In genomic region chr16:13269905-13270528, GRCh38 we compare ENCODE assay signal across 1 cellular context.
TF ChIP-seq lines count a peak whose summit lies in the region.

No MANE protein-coding gene starts in this region.

TF ChIP-seq in HepG2, 621 proteins besides CTCF, POLR2A, EP300 and RAD21 (continued from another document and continues in another):
- TF ChIP-seq MNT (IDR thresholded peaks at IDR 0.05): no peak
- no peak for TF ChIP-seq PRPF4 (IDR thresholded peaks at IDR 0.05; ENCODE audit: low read depth, low read length, poor library complexity, severe bottlenecking)
- no peak for TF ChIP-seq E2F5 (CRISPR knock-in tag; conservative IDR thresholded peaks at IDR 0.05)
- TF ChIP-seq ZNF674 (CRISPR knock-in tag; IDR thresholded peaks at IDR 0.05; ENCODE audit: low read depth): no peak
- TF ChIP-seq ZNF672 (CRISPR knock-in tag; IDR thresholded peaks at IDR 0.05): no peak
- no peak for TF ChIP-seq PAWR (CRISPR knock-in tag; IDR thresholded peaks at IDR 0.05; ENCODE audit: borderline replicate concordance)
- peak; percentile 61 for TF ChIP-seq NFYB (CRISPR knock-in tag; IDR thresholded peaks at IDR 0.05)
- no peak; the same call in 1 of the 2 replicates for TF ChIP-seq ZNF83 (CRISPR knock-in tag; IDR thresholded peaks at IDR 0.05; ENCODE audit: borderline replicate concordance)
- TF ChIP-seq CERS6 (CRISPR knock-in tag; IDR thresholded peaks at IDR 0.05): no peak
- TF ChIP-seq CAMTA2 (CRISPR knock-in tag; IDR thresholded peaks at IDR 0.05; ENCODE audit: borderline replicate concordance): no peak
- TF ChIP-seq SP140L (CRISPR knock-in tag; IDR thresholded peaks at IDR 0.05; ENCODE audit: borderline replicate concordance): no peak
- peak; percentile 100 for TF ChIP-seq ZMYM4 (CRISPR knock-in tag; IDR thresholded peaks at IDR 0.05)
- peak; percentile 83; the same call in 1 of the 2 replicates for TF ChIP-seq SMAD1 (CRISPR knock-in tag; IDR thresholded peaks at IDR 0.05; ENCODE audit: borderline replicate concordance, low read depth)
- peak; percentile 50; the same call in 1 of the 2 replicates for TF ChIP-seq ZNF263 (CRISPR knock-in tag; IDR thresholded peaks at IDR 0.05)
- TF ChIP-seq MYPOP (CRISPR knock-in tag; IDR thresholded peaks at IDR 0.05): peak; percentile 85
- peak; percentile 99 for TF ChIP-seq TARDBP (CRISPR knock-in tag; IDR thresholded peaks at IDR 0.05)
- TF ChIP-seq KAT7 (CRISPR knock-in tag; IDR thresholded peaks at IDR 0.05; ENCODE audit: borderline replicate concordance): no peak
- TF ChIP-seq ZNF563 (CRISPR knock-in tag; IDR thresholded peaks at IDR 0.05): peak; percentile 99
- no peak; the same call in 1 of the 2 replicates for TF ChIP-seq THYN1 (CRISPR knock-in tag; IDR thresholded peaks at IDR 0.05; ENCODE audit: borderline replicate concordance, low read depth)
- no peak for TF ChIP-seq PTBP1 (IDR thresholded peaks at IDR 0.05; ENCODE audit: low read depth, low read length, poor library complexity, severe bottlenecking)
- TF ChIP-seq RBM39 (IDR thresholded peaks at IDR 0.05; ENCODE audit: low read depth, low read length, poor library complexity, severe bottlenecking): no peak
- TF ChIP-seq ZNF775 (CRISPR knock-in tag; IDR thresholded peaks at IDR 0.05; ENCODE audit: borderline replicate concordance): no peak; the same call in 1 of the 2 replicates
- no peak for TF ChIP-seq ZFP62 (CRISPR knock-in tag; IDR thresholded peaks at IDR 0.05)
- TF ChIP-seq HOXD1 (CRISPR knock-in tag; IDR thresholded peaks at IDR 0.05): no peak
- peak; percentile 94 for TF ChIP-seq ZNF501 (CRISPR knock-in tag; IDR thresholded peaks at IDR 0.05)
- TF ChIP-seq ZNF703 (CRISPR knock-in tag; IDR thresholded peaks at IDR 0.05; ENCODE audit: borderline replicate concordance): no peak
- TF ChIP-seq DDIT3 (CRISPR knock-in tag; IDR thresholded peaks at IDR 0.05): no peak
- TF ChIP-seq ZNF30 (CRISPR knock-in tag; IDR thresholded peaks at IDR 0.05): no peak
- no peak for TF ChIP-seq GABPA (IDR thresholded peaks at IDR 0.05; ENCODE audit: low read depth, low read length)
- TF ChIP-seq GABPA (CRISPR knock-in tag; IDR thresholded peaks at IDR 0.05; ENCODE audit: low read depth): peak; percentile 33; the same call in 1 of the 2 replicates
- no peak for TF ChIP-seq HDAC6 (IDR thresholded peaks at IDR 0.05; ENCODE audit: low read depth, low read length)
- TF ChIP-seq JUN (CRISPR knock-in tag; IDR thresholded peaks at IDR 0.05): peak; percentile 90
- 0 out of 2 replicates have a peak, but pooled peaks have one; percentile 51 for TF ChIP-seq THAP9 (CRISPR knock-in tag; IDR thresholded peaks at IDR 0.05; ENCODE audit: borderline replicate concordance)
- no peak; the same call in 1 of the 2 replicates for TF ChIP-seq ZNF225 (CRISPR knock-in tag; IDR thresholded peaks at IDR 0.05)
- TF ChIP-seq SYNCRIP (IDR thresholded peaks at IDR 0.05; ENCODE audit: insufficient read depth, low read depth, low read length): no peak
- TF ChIP-seq NR2F6 (IDR thresholded peaks at IDR 0.05): peak; percentile 90
- peak; percentile 94 for TF ChIP-seq NR2F6 (CRISPR knock-in tag; IDR thresholded peaks at IDR 0.05)
- TF ChIP-seq BRD4 (CRISPR knock-in tag; IDR thresholded peaks at IDR 0.05): peak; percentile 78; the same call in 1 of the 2 replicates
- peak; percentile 94 for TF ChIP-seq TEAD3 (CRISPR knock-in tag; optimal IDR thresholded peaks at IDR 0.05; ENCODE audit: borderline replicate concordance)
- TF ChIP-seq ZNF296 (CRISPR knock-in tag; conservative IDR thresholded peaks at IDR 0.05): no peak
- peak; percentile 97 for TF ChIP-seq ZNF609 (CRISPR knock-in tag; IDR thresholded peaks at IDR 0.05; ENCODE audit: borderline replicate concordance)
- no peak for TF ChIP-seq ATM (IDR thresholded peaks at IDR 0.05; ENCODE audit: borderline replicate concordance)
- peak; percentile 29 for TF ChIP-seq CCAR2 (optimal IDR thresholded peaks at IDR 0.05; ENCODE audit: low read depth, low read length)
- no peak for TF ChIP-seq ARID2 (CRISPR knock-in tag; IDR thresholded peaks at IDR 0.05; ENCODE audit: borderline replicate concordance)
- no peak for TF ChIP-seq ZC3H4 (CRISPR knock-in tag; IDR thresholded peaks at IDR 0.05; ENCODE audit: borderline replicate concordance)
- TF ChIP-seq ZBTB25 (CRISPR knock-in tag; IDR thresholded peaks at IDR 0.05): peak; percentile 82
- peak; percentile 99 for TF ChIP-seq ZNF331 (CRISPR knock-in tag; IDR thresholded peaks at IDR 0.05)
- TF ChIP-seq NR3C1 (CRISPR knock-in tag; IDR thresholded peaks at IDR 0.05): no peak
- TF ChIP-seq ZNF260 (CRISPR knock-in tag; IDR thresholded peaks at IDR 0.05; ENCODE audit: borderline replicate concordance, low read depth): 0 out of 2 replicates have a peak, but pooled peaks have one; percentile 24
- peak; percentile 89 for TF ChIP-seq SP4 (CRISPR knock-in tag; IDR thresholded peaks at IDR 0.05)
- peak; percentile 96 for TF ChIP-seq MED1 (CRISPR knock-in tag; IDR thresholded peaks at IDR 0.05)
- peak; percentile 94 for TF ChIP-seq ATF2 (CRISPR knock-in tag; IDR thresholded peaks at IDR 0.05)
- no peak for TF ChIP-seq EEA1 (CRISPR knock-in tag; IDR thresholded peaks at IDR 0.05; ENCODE audit: borderline replicate concordance)
